8 cellular contexts compared by ENCODE assay signal in genomic region chr17:14300628-14301278, GRCh38.
DNase-seq lines count a peak whose midpoint lies in the region; ATAC-seq lines count a peak whose summit lies in the region.

TSS of gene HS3ST3B1 (plus strand) at chr17:14301081. CDS start at chr17:14301519, 438 bp downstream.

- H3K9me3 Mint-ChIP-seq in memory B cell, result peaks cover 3% of the 10 kb centered on the region

- H3K9me3 ChIP-seq in endocrine pancreas (ENCODE audit: control insufficient read depth, low read length), result no peaks in the 10 kb centered on the region

- H3K9ac ChIP-seq in endocrine pancreas (ENCODE audit: control insufficient read depth, insufficient read depth, low read length), result peak within 1 kb of the TSS; percentile 42

- H3K4me1 ChIP-seq in endocrine pancreas (ENCODE audit: control insufficient read depth, insufficient read depth, low read length), result peaks cover 3% of the 10 kb centered on the region

- peak within 1 kb of the TSS; percentile 85 for H3K4me3 Mint-ChIP-seq in memory B cell

- H3K27me3 Mint-ChIP-seq in memory B cell, result peaks cover 34% of the 10 kb centered on the region

- peaks cover 20% of the 10 kb centered on the region for H3K4me1 Mint-ChIP-seq in memory B cell

- H3K27me3 ChIP-seq in endocrine pancreas (ENCODE audit: control insufficient read depth, insufficient read depth, low read length), result peaks cover 8% of the 10 kb centered on the region

- H3K27ac Mint-ChIP-seq in memory B cell, result peak within 1 kb of the TSS; percentile 72

- no peaks in the 10 kb centered on the region for H3K36me3 Mint-ChIP-seq in memory B cell

- H3K4me3 ChIP-seq in endocrine pancreas (ENCODE audit: control insufficient read depth, insufficient read depth, low read length), result peak within 1 kb of the TSS; percentile 71

- ATAC-seq in GM19395 (IDR thresholded peaks at IDR 0.05; ENCODE audit: unreplicated experiment) (peak; percentile 89), HG03521 (IDR thresholded peaks at IDR 0.05; ENCODE audit: unreplicated experiment) (peak; percentile 84), memory B cell (ENCODE audit: low read depth) (peak; percentile 75)

- H3K36me3 ChIP-seq in endocrine pancreas (ENCODE audit: control insufficient read depth, insufficient read depth, low read length), result no peaks in the 10 kb centered on the region

- DNase-seq in C1 segment of cervical spinal cord (lab: John Stamatoyannopoulos, UW), result peak in 13 of 14 donors; percentile 35 to 95 (median 88)
- DNase-seq in NK-92 treated with Interleukin-12 subunit alpha and Interleukin-12 subunit beta, amount 100 ng/mL, for 24 hours (lab: John Stamatoyannopoulos, UW), result peak; percentile 91
- peak; percentile 89 to 95 (median 94) for DNase-seq in activated CD8-positive, alpha-beta memory T cell treated with anti-CD3 and anti-CD28 coated beads for 48 hours (ENCODE audit: low read depth in 2 of 3, low spot score in 2 of 3)
- peak; percentile 75 to 79 for DNase-seq in memory B cell (ENCODE audit: low spot score in 2 of 2)
- peak; percentile 97 to 99 (median 99) for DNase-seq in stimulated activated CD4-positive, alpha-beta T cell treated with anti-CD3 and anti-CD28 coated beads, TNF-alpha, amount 100 ng/mL, for 48 hours (ENCODE audit: low read depth in 3 of 3)

Comparison
In these comparisons a context has a peak if more than half of its experiments do, and no peak if none do; other contexts are left out.
1. Peak in every context shown above with its lines: DNase-seq, ATAC-seq and H3K4me3 ChIP-seq.